ENCODE assay signal across 8 cellular contexts in genomic region chr19:17496337-17496997, GRCh38.
A peak's percentile ranks its signal among the peaks of the same experiment; 100 is the strongest.
DNase-seq lines count a peak whose midpoint lies in the region; ATAC-seq lines count a peak whose summit lies in the region.

No MANE protein-coding gene starts in this region.

- no peak overlapping the region for H3K4me3 ChIP-seq in adipocyte (ENCODE audit: low read length)

- H3K9me3 ChIP-seq in adipocyte (ENCODE audit: control insufficient read depth, low read length), result no peaks in the 10 kb centered on the region

- H3K27me3 ChIP-seq in adipocyte (replicated peaks; ENCODE audit: control insufficient read depth, insufficient read depth, low read length), result no peaks in the 10 kb centered on the region

- DNase-seq in CD1c-positive myeloid dendritic cell (ENCODE audit: extremely low spot score), result peak; percentile 85
- DNase-seq in NAMALWA (ENCODE audit: low spot score), result peak; percentile 95
- peak; percentile 54 to 84 (median 66) for DNase-seq in T-helper 1 cell
- DNase-seq in adipocyte (ENCODE audit: low read depth), result peak; percentile 78
- DNase-seq in hepatic stellate cell (ENCODE audit: low spot score), result peak; percentile 78
- DNase-seq in stimulated activated CD4-positive, alpha-beta T cell treated with anti-CD3 and anti-CD28 coated beads, Interleukin-15, amount 100 ng/mL, for 24 hours, result peak; percentile 90

- no peak overlapping the region for H3K9ac ChIP-seq in adipocyte (ENCODE audit: low read length)

- peak; percentile 79 for ATAC-seq in GM21423 (IDR thresholded peaks at IDR 0.05; ENCODE audit: unreplicated experiment)
- ATAC-seq in HG03469 (IDR thresholded peaks at IDR 0.05; ENCODE audit: unreplicated experiment), result no peak

- H3K36me3 ChIP-seq in adipocyte (ENCODE audit: control insufficient read depth, insufficient read depth, low read length, severe bottlenecking), result peaks cover 33% of the 10 kb centered on the region

- H3K4me1 ChIP-seq in adipocyte (ENCODE audit: control insufficient read depth, insufficient read depth, low read length), result peaks cover 17% of the 10 kb centered on the region
